In genomic region chr4:150363721-150364688, GRCh38 we compare ENCODE assay signal across 17 cellular contexts.
DNase-seq lines count a peak whose midpoint lies in the region; ATAC-seq, FAIRE-seq and TF ChIP-seq lines count a peak whose summit lies in the region.
"Had no signal": no experiment of that assay in that cellular context is flagged by ENCODE, and none has a peak within 500 bp of the region (broad histone marks: within the 10 kb centered on the region; RNA-seq: fewer than 3 reads in every experiment).

No MANE protein-coding gene starts in this region.

- no peaks in the 10 kb centered on the region for H3K9me3 ChIP-seq in colonic mucosa
- H3K9me3 ChIP-seq in right atrium auricular region, result no peaks in the 10 kb centered on the region
- H3K9me3 ChIP-seq: mucosa of descending colon, suprapubic skin had no signal

- no peak overlapping the region for H3K9ac ChIP-seq in colonic mucosa (ENCODE audit: low read depth in 2 of 2, low read length in 2 of 2)

- H3K27me3 ChIP-seq in colonic mucosa (no peaks in the 10 kb centered on the region), right atrium auricular region (no peaks in the 10 kb centered on the region)
- H3K27me3 ChIP-seq: suprapubic skin had no signal

- H3K4me1 ChIP-seq in colonic mucosa, result no peaks in the 10 kb centered on the region
- H3K4me1 ChIP-seq in right atrium auricular region, result no peaks in the 10 kb centered on the region
- H3K4me1 ChIP-seq: suprapubic skin had no signal

- peak; percentile 79 for FAIRE-seq in D721Med (lab: Jason Lieb, UNC)
- FAIRE-seq: colon, HTR-8/SVneo had no signal

- H3K4me3 ChIP-seq in GM12865 (ENCODE audit: low read depth, low read length) (no peak overlapping the region), astrocyte of the spinal cord (ENCODE audit: low read depth, low read length) (no peak overlapping the region), colonic mucosa (no peak overlapping the region), right atrium auricular region (no peak overlapping the region)
- H3K4me3 ChIP-seq: mucosa of descending colon, suprapubic skin had no signal

- intact Hi-C loops in colonic mucosa (cut with DNase I), result no loop called here

- peak; percentile 52 for ATAC-seq in HG03175 (IDR thresholded peaks at IDR 0.05; ENCODE audit: unreplicated experiment)
- ATAC-seq in activated CD4-positive, CD25-positive, alpha-beta regulatory T cell treated with anti-CD3 and anti-CD28 coated beads, Interleukin-2, amount 50 U/mL, for 24 hours, result no peak
- no peak for ATAC-seq in GM19455 (IDR thresholded peaks at IDR 0.05; ENCODE audit: unreplicated experiment)
- ATAC-seq: mucosa of descending colon, sciatic nerve had no signal

- DNase-seq in D721Med (ENCODE audit: insufficient read length, low spot score) (no peak), GM12865 (ENCODE audit: low read depth) (peak; percentile 10), astrocyte of the spinal cord (ENCODE audit: low read depth, low spot score) (peak; percentile 56), colonic mucosa (no peak), right atrium auricular region (ENCODE audit: low spot score) (no peak)
- DNase-seq: activated effector memory CD4-positive, alpha-beta T cell treated with Interleukin-2 at 50 U/mL for 16 hours; foreskin melanocyte; GDM1; mucosa of descending colon; stimulated activated CD4-positive, alpha-beta T cell treated with anti-CD3 and anti-CD28 coated beads, Interleukin-2, amount 100 ng/mL, for 24 hours had no signal

- H3K36me3 ChIP-seq in colonic mucosa, result no peaks in the 10 kb centered on the region
- H3K36me3 ChIP-seq in right atrium auricular region, result no peaks in the 10 kb centered on the region
- H3K36me3 ChIP-seq: suprapubic skin had no signal

- TF ChIP-seq CTCF in D721Med (IDR thresholded peaks at IDR 0.05; ENCODE audit: insufficient read depth, missing control alignments) (no peak), GM12865 (IDR thresholded peaks at IDR 0.05; ENCODE audit: insufficient read depth, low read depth, low read length, missing control alignments) (no peak), astrocyte of the spinal cord (IDR thresholded peaks at IDR 0.05; ENCODE audit: low read depth, low read length) (no peak), colonic mucosa (IDR thresholded peaks at IDR 0.05) (no peak), right atrium auricular region (IDR thresholded peaks at IDR 0.05) (no peak)

- in situ Hi-C loops in astrocyte of the spinal cord (cut with HindIII; ENCODE audit: low sequenced_read_pairs), result no loop called here

- H3K27ac ChIP-seq in colonic mucosa (no peak overlapping the region), right atrium auricular region (no peak overlapping the region)
- H3K27ac ChIP-seq: suprapubic skin had no signal

Comparison
In these comparisons a context has a peak if more than half of its experiments do, and no peak if none do; other contexts are left out.
1. DNase-seq: peak in GM12865 (single experiment) and astrocyte of the spinal cord (single experiment); none in D721Med (single experiment), colonic mucosa (single experiment) and right atrium auricular region (single experiment).